Comparison of ENCODE assay signal across 11 cellular contexts in the genomic region with DNA sequence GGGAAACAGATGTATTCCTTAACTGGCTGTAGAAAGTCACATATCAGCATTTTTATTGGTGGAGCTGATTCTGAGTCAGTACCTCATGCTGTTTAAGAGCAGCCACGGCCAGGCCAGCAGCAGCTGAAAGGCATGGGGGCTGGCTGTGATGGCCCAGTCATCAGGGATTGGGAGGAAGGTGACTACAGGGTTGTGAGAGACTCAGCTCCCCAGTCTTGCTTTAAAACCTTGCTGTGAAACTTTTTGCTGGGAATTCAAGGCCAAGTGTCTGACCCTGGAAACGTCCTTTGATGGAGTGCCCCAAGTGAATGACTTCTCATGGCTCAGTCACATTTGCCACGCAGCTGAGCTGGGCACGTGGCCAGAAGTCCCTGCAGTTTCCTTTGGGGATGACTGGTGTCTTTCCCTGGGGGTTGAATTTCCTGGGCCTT. TPM values are rescaled to one million over a fixed set of nuclear protein-coding genes. Genes with fewer than 3 reads are reported as not detected.
A peak's percentile ranks its signal among the peaks of the same experiment; 100 is the strongest.
DNase-seq lines count a peak whose midpoint lies in the region; ATAC-seq, FAIRE-seq and TF ChIP-seq lines count a peak whose summit lies in the region.
"Had no signal": no experiment of that assay in that cellular context is flagged by ENCODE, and none has a peak within 500 bp of the region (broad histone marks: within the 10 kb centered on the region; RNA-seq: fewer than 3 reads in every experiment).

No MANE protein-coding gene starts in this region.

- H3K4me3 Mint-ChIP-seq in stimulated activated naive B cell treated with anti-CD40 and anti-IgM and Interleukin-4, amounts not matched to agents 10 μg/mL and 1 μg/mL and 100 μg/mL, for 72 hours, result no peak overlapping the region

- H4K20me1 ChIP-seq in HepG2 (ENCODE audit: insufficient read depth, low read length), result peaks cover 72% of the 10 kb centered on the region

- H3K36me3 Mint-ChIP-seq in stimulated activated naive B cell treated with anti-CD40 and anti-IgM and Interleukin-4, amounts not matched to agents 10 μg/mL and 1 μg/mL and 100 μg/mL, for 72 hours, result no peaks in the 10 kb centered on the region

- peaks cover 15% of the 10 kb centered on the region; the same call in 1 of the 2 replicates for H3K4me1 ChIP-seq in HepG2 (ENCODE audit: insufficient read depth, low read length)

- no peak overlapping the region for H3K27ac ChIP-seq in HepG2 (ENCODE audit: extremely low read length, insufficient read depth, low read length)
- H3K27ac ChIP-seq: WERI-Rb-1 had no signal

- H3K4me3 ChIP-seq in astrocyte of the spinal cord (ENCODE audit: low read depth, low read length) (no peak overlapping the region), HepG2 (replicated peaks in 1 of 3; ENCODE audit: insufficient read depth in 1 of 3, low read depth in 2 of 3, low read length in 3 of 3) (no peak overlapping the region)

- no peak for TF ChIP-seq CTCF in astrocyte of the spinal cord (IDR thresholded peaks at IDR 0.05; ENCODE audit: low read depth, low read length)
- no peak for TF ChIP-seq CTCF in HepG2 (CRISPR knock-in tag; IDR thresholded peaks at IDR 0.05)

- H3K36me3 ChIP-seq in HepG2 (replicated peaks in 1 of 2; ENCODE audit: control insufficient read depth in 1 of 2, insufficient read depth in 2 of 2, low read length in 2 of 2), result peaks cover 27 to 84% of the 10 kb centered on the region in 2 experiments

- DNase-seq in AG08396 (ENCODE audit: low spot score), result peak; percentile 82
- peak; percentile 94 for DNase-seq in astrocyte of the spinal cord (ENCODE audit: low read depth, low spot score)
- DNase-seq in HepG2 (ENCODE audit: low spot score), result no peak
- DNase-seq in RPMI8226, result no peak
- no peak for DNase-seq in stimulated activated naive B cell treated with anti-CD40 and anti-IgM and Interleukin-4, amounts not matched to agents 10 μg/mL and 1 μg/mL and 100 μg/mL, for 72 hours
- no peak for DNase-seq in NAMALWA (ENCODE audit: low spot score)
- DNase-seq in SIG-M5 treated with dmso at 0.1 percent for 504 hours (lab: John Stamatoyannopoulos, UW; ENCODE audit: unreplicated experiment), result no peak
- DNase-seq: H7, WERI-Rb-1 had no signal

- no peak for FAIRE-seq in HepG2 (lab: Jason Lieb, UNC)
- FAIRE-seq: colon had no signal

- TF ChIP-seq POLR2A in HepG2 (IDR thresholded peaks at IDR 0.05; ENCODE audit: insufficient read depth in 1 of 2, low read depth in 2 of 2, low read length in 2 of 2), result no peak

- H3K4me2 ChIP-seq in HepG2 (ENCODE audit: low read depth, low read length), result no peak overlapping the region

- H3K9me3 ChIP-seq in HepG2 (ENCODE audit: low read length), result no peaks in the 10 kb centered on the region

- H3K9me3 Mint-ChIP-seq in stimulated activated naive B cell treated with anti-CD40 and anti-IgM and Interleukin-4, amounts not matched to agents 10 μg/mL and 1 μg/mL and 100 μg/mL, for 72 hours, result peaks cover 0 to 5% of the 10 kb centered on the region in 2 donors

- no TSS peak for BruUV-seq in HepG2 (replicated peaks; lab: Mats Ljungman, UMichigan)

- in situ Hi-C loops in astrocyte of the spinal cord (cut with HindIII; ENCODE audit: low sequenced_read_pairs) (no loop called here), HepG2 (cut with HindIII; ENCODE audit: extremely low pct_ligation_motif_present, low pct_unique_long_range_greater_than_20kb) (no loop called here)

- ATAC-seq in HG02885 (IDR thresholded peaks at IDR 0.05; ENCODE audit: poor library complexity, unreplicated experiment) (peak; percentile 27), HepG2 (no peak)
- no peak for ATAC-seq in stimulated activated naive B cell treated with anti-CD40 and anti-IgM and Interleukin-4, amounts not matched to agents 10 μg/mL and 1 μg/mL and 100 μg/mL, for 72 hours (replicated peaks)

- intact Hi-C loops in HepG2 (cut with micrococcal nuclease; ENCODE audit: unreplicated experiment), result no loop called here

- TF ChIP-seq RAD21 in HepG2 (CRISPR knock-in tag; IDR thresholded peaks at IDR 0.05), result no peak

- H3K4me1 Mint-ChIP-seq in stimulated activated naive B cell treated with anti-CD40 and anti-IgM and Interleukin-4, amounts not matched to agents 10 μg/mL and 1 μg/mL and 100 μg/mL, for 72 hours, result peaks cover 0 to 4% of the 10 kb centered on the region in 2 donors

- no peak overlapping the region for H2AFZ ChIP-seq in HepG2 (ENCODE audit: low read length)

- no peaks in the 10 kb centered on the region for H3K27me3 ChIP-seq in HepG2 (ENCODE audit: control insufficient read depth in 1 of 2, insufficient read depth in 2 of 2, low read length in 2 of 2)

- H3K79me2 ChIP-seq in HepG2 (ENCODE audit: insufficient read depth, low read length), result peaks cover 87% of the 10 kb centered on the region

- H3K27ac Mint-ChIP-seq in stimulated activated naive B cell treated with anti-CD40 and anti-IgM and Interleukin-4, amounts not matched to agents 10 μg/mL and 1 μg/mL and 100 μg/mL, for 72 hours, result no peak overlapping the region

- POLR2A ChIA-PET in HepG2 (lab: Yijun Ruan, JAX), result no interaction called here

- H3K9ac ChIP-seq in HepG2 (ENCODE audit: insufficient read depth, low read depth, low read length), result no peak overlapping the region

- CTCF ChIA-PET in HepG2 (lab: Yijun Ruan, JAX; ENCODE audit: low intra/inter-chr PET ratio, low total read pairs), result no interaction called here

- WGBS in HepG2 (ENCODE audit: low lambda C conversion rate), result 92% methylated on average over 4 of the region's 4 CpGs

- H3K27me3 Mint-ChIP-seq in stimulated activated naive B cell treated with anti-CD40 and anti-IgM and Interleukin-4, amounts not matched to agents 10 μg/mL and 1 μg/mL and 100 μg/mL, for 72 hours, result peaks cover 0 to 4% of the 10 kb centered on the region in 2 donors

- TF ChIP-seq EP300 in HepG2 (IDR thresholded peaks at IDR 0.05; ENCODE audit: low read depth in 2 of 2, low read length in 2 of 2) (no peak), HepG2 (CRISPR knock-in tag; IDR thresholded peaks at IDR 0.05; ENCODE audit: borderline replicate concordance) (no peak)

TF ChIP-seq in HepG2, 621 proteins besides CTCF, POLR2A, EP300 and RAD21 (continues in another document):
- TF ChIP-seq, protein P1, sequence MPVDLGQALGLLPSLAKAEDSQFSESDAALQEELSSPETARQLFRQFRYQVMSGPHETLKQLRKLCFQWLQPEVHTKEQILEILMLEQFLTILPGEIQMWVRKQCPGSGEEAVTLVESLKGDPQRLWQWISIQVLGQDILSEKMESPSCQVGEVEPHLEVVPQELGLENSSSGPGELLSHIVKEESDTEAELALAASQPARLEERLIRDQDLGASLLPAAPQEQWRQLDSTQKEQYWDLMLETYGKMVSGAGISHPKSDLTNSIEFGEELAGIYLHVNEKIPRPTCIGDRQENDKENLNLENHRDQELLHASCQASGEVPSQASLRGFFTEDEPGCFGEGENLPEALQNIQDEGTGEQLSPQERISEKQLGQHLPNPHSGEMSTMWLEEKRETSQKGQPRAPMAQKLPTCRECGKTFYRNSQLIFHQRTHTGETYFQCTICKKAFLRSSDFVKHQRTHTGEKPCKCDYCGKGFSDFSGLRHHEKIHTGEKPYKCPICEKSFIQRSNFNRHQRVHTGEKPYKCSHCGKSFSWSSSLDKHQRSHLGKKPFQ (CRISPR knock-in tag; IDR thresholded peaks at IDR 0.05; ENCODE audit: insufficient replicate concordance), result no peak
- TF ChIP-seq RELA (CRISPR knock-in tag; IDR thresholded peaks at IDR 0.05), result no peak
- no peak for TF ChIP-seq TAF15 (IDR thresholded peaks at IDR 0.05; ENCODE audit: low read depth, low read length, poor library complexity, severe bottlenecking)
- peak; percentile 33 for TF ChIP-seq RBM22 (optimal IDR thresholded peaks at IDR 0.05; ENCODE audit: low read length)
- no peak for TF ChIP-seq NR2F6 (IDR thresholded peaks at IDR 0.05)
- no peak for TF ChIP-seq NR2F6 (CRISPR knock-in tag; IDR thresholded peaks at IDR 0.05)
- TF ChIP-seq MAFK (conservative IDR thresholded peaks at IDR 0.05 in 1 of 2, IDR thresholded peaks at IDR 0.05 in 1 of 2; ENCODE audit: low read length in 2 of 2), result peak; percentile 31 to 60; a peak in 2 of 4 replicates
- TF ChIP-seq, protein P2, sequence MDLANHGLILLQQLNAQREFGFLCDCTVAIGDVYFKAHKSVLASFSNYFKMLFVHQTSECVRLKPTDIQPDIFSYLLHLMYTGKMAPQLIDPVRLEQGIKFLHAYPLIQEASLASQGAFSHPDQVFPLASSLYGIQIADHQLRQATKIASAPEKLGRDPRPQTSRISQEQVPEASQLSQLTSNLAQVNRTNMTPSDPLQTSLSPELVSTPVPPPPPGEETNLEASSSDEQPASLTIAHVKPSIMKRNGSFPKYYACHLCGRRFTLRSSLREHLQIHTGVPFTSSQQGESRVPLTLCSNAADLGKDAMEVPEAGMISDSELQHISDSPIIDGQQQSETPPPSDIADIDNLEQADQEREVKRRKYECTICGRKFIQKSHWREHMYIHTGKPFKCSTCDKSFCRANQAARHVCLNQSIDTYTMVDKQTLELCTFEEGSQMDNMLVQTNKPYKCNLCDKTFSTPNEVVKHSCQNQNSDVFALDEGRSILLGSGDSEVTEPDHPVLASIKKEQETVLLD (CRISPR knock-in tag; IDR thresholded peaks at IDR 0.05; ENCODE audit: low read depth), result no peak
- TF ChIP-seq SATB2 (CRISPR knock-in tag; IDR thresholded peaks at IDR 0.05), result no peak
- TF ChIP-seq ZNF768 (CRISPR knock-in tag; IDR thresholded peaks at IDR 0.05), result no peak

RNA-seq across cellular contexts. Expression of a gene that starts 39.1 kb away (rescaled TPM):
- total RNA-seq in HepG2 (2016; rRNA removed; fragmentation: Illumina TruSeq; extraction: Trizol), result not detected in 2 replicates
- not detected in 2 replicates for total RNA-seq in HepG2 (2016; cell fraction: cytosol; rRNA removed; fragmentation: Illumina TruSeq; extraction: Trizol; ENCODE audit: low read depth)
- total RNA-seq in HepG2 (2016; cell fraction: insoluble cytoplasmic fraction; rRNA removed; fragmentation: Illumina TruSeq; extraction: Trizol), result not detected in 2 replicates
- not detected in 2 replicates for total RNA-seq in HepG2 (2016; cell fraction: membrane; rRNA removed; fragmentation: Illumina TruSeq; extraction: Trizol)
- total RNA-seq in HepG2 (2016; cell fraction: nucleus; rRNA removed; fragmentation: Illumina TruSeq; extraction: Trizol), result not detected in 2 replicates
- not detected in 2 replicates for polyA plus RNA-seq in HepG2 (2011; rRNA removed)
- polyA plus RNA-seq in HepG2 (2011; cell fraction: cytosol; rRNA removed), result not detected in 2 replicates
- not detected in 2 replicates for polyA plus RNA-seq in HepG2 (2011; cell fraction: nucleus; rRNA removed)
- polyA plus RNA-seq in HepG2 (2012), result 0.15 TPM in 1 of 2 replicates, not detected in the other
- polyA plus RNA-seq in HepG2 (2016; cell fraction: cytosol; fragmentation: Illumina TruSeq; extraction: Trizol; ENCODE audit: low read depth), result not detected in 2 replicates
- not detected in 2 replicates for polyA plus RNA-seq in HepG2 (2016; cell fraction: insoluble cytoplasmic fraction; fragmentation: Illumina TruSeq; extraction: Trizol; ENCODE audit: low read depth)
- polyA plus RNA-seq in HepG2 (2016; cell fraction: membrane; fragmentation: Illumina TruSeq; extraction: Trizol; ENCODE audit: low read depth), result not detected in 2 replicates
- polyA plus RNA-seq in HepG2 (2016; cell fraction: nucleus; fragmentation: Illumina TruSeq; extraction: Trizol; ENCODE audit: insufficient read depth, low read depth), result not detected in 2 replicates
- not detected in 2 replicates for polyA minus RNA-seq in HepG2 (2011; rRNA and poly(A)+ RNA removed; ENCODE audit: low replicate concordance)
- not detected in 2 replicates for polyA minus RNA-seq in HepG2 (2011; cell fraction: cytosol; rRNA and poly(A)+ RNA removed)
- not detected in 2 replicates for polyA minus RNA-seq in HepG2 (2011; cell fraction: nucleus; rRNA and poly(A)+ RNA removed)
- total RNA-seq: H7 had no signal

Comparison
In these comparisons a context has a peak if more than half of its experiments do, and no peak if none do; other contexts are left out.
1. DNase-seq: peak in AG08396 (single experiment) and astrocyte of the spinal cord (single experiment); none in HepG2 (single experiment), RPMI8226 (single experiment), stimulated activated naive B cell treated with anti-CD40 and anti-IgM and Interleukin-4, amounts not matched to agents 10 μg/mL and 1 μg/mL and 100 μg/mL, for 72 hours (single experiment), NAMALWA (single experiment) and SIG-M5 treated with dmso at 0.1 percent for 504 hours (single experiment).